In genomic region chr11:1762537-1763302, GRCh38 we compare ENCODE assay signal across 8 cellular contexts. TPM values are rescaled to one million over a fixed set of nuclear protein-coding genes. Genes with fewer than 3 reads are reported as not detected.
DNase-seq lines count a peak whose midpoint lies in the region; ATAC-seq and TF ChIP-seq lines count a peak whose summit lies in the region.

No MANE protein-coding gene starts in this region.

- peak overlapping the region; percentile 91 for H3K4me3 ChIP-seq in MM.1S (ENCODE audit: low read length)
- peak overlapping the region; percentile 91 to 93 for H3K4me3 ChIP-seq in body of pancreas
- H3K4me3 ChIP-seq in thymus (ENCODE audit: low read length), result peak overlapping the region; percentile 88

- H3K4me1 ChIP-seq in MM.1S (ENCODE audit: low read length), result 0 out of 2 replicates have a peak, but pooled peaks cover 5% of the 10 kb centered on the region
- H3K4me1 ChIP-seq in body of pancreas, result peaks cover 43% of the 10 kb centered on the region
- peaks cover 34% of the 10 kb centered on the region for H3K4me1 ChIP-seq in thymus (ENCODE audit: control insufficient read depth, insufficient read depth, low read length)

- no peaks in the 10 kb centered on the region for H3K27me3 Mint-ChIP-seq in Calu3 (ENCODE audit: unreplicated experiment)

- no peaks in the 10 kb centered on the region for H3F3A ChIP-seq in MM.1S (ENCODE audit: insufficient read depth, low read length)

- H3K9me3 ChIP-seq in MM.1S (replicated peaks; ENCODE audit: insufficient read depth, low read length), result no peaks in the 10 kb centered on the region
- H3K9me3 ChIP-seq in body of pancreas, result no peaks in the 10 kb centered on the region
- no peaks in the 10 kb centered on the region for H3K9me3 ChIP-seq in thymus (ENCODE audit: control insufficient read depth)

- H3K4me3 Mint-ChIP-seq in Calu3 (ENCODE audit: low read depth, unreplicated experiment), result peak overlapping the region; percentile 74

- DNase-seq in Calu3 (peak; percentile 87), MM.1S (no peak), body of pancreas (peak; percentile 88 to 95 (median 91)), left colon (peak; percentile 88 to 92), AG08396 (ENCODE audit: low spot score) (no peak), HPDE6-E6E7 (ENCODE audit: extremely low spot score) (no peak)

- H3K4me1 Mint-ChIP-seq in Calu3 (ENCODE audit: low read depth, unreplicated experiment), result peaks cover 18% of the 10 kb centered on the region

- ATAC-seq in body of pancreas, result peak; percentile 74
- ATAC-seq in left colon, result peak; percentile 78
- no peak for ATAC-seq in HG02759 (IDR thresholded peaks at IDR 0.05; ENCODE audit: unreplicated experiment)

- no peak for TF ChIP-seq CTCF in Calu3 (IDR thresholded peaks at IDR 0.05; ENCODE audit: unreplicated experiment)
- TF ChIP-seq CTCF in MM.1S (IDR thresholded peaks at IDR 0.05; ENCODE audit: low read length), result no peak
- TF ChIP-seq CTCF in body of pancreas (IDR thresholded peaks at IDR 0.05), result no peak

- H3K27me3 ChIP-seq in MM.1S (replicated peaks; ENCODE audit: insufficient read depth, low read length), result peaks cover 23% of the 10 kb centered on the region
- no peaks in the 10 kb centered on the region for H3K27me3 ChIP-seq in body of pancreas
- H3K27me3 ChIP-seq in thymus (ENCODE audit: control insufficient read depth, insufficient read depth), result no peaks in the 10 kb centered on the region

- peak; percentile 42 to 95 (median 93) for TF ChIP-seq POLR2A in body of pancreas (IDR thresholded peaks at IDR 0.05)

- CTCF ChIA-PET in Calu3 (lab: Charles Lee), result interaction anchor here (0.6 to 1.7 kb wide), 12 partner anchors 9 to 120 kb away, joined by 3 to 8 read pairs (median 4); partner anchors contain the start of gene SYT8

- H3K4me2 ChIP-seq in MM.1S (ENCODE audit: low read depth, low read length), result peak overlapping the region; percentile 96

- H3K27ac ChIP-seq in MM.1S (ENCODE audit: low read length), result no peak overlapping the region
- peak overlapping the region; percentile 74 to 94 (median 84) for H3K27ac ChIP-seq in body of pancreas
- H3K27ac ChIP-seq in thymus (ENCODE audit: low read depth), result peak overlapping the region; percentile 53

- no peaks in the 10 kb centered on the region for H4K20me1 ChIP-seq in MM.1S (ENCODE audit: insufficient read depth, low read length)

- H2AFZ ChIP-seq in MM.1S (ENCODE audit: low read length), result 0 out of 2 replicates have a peak overlapping the region, but pooled peaks have one; percentile 89

- H3K9me3 Mint-ChIP-seq in Calu3 (ENCODE audit: low read depth, unreplicated experiment), result no peaks in the 10 kb centered on the region

- peaks cover 49% of the 10 kb centered on the region for H3K36me3 Mint-ChIP-seq in Calu3 (ENCODE audit: insufficient read depth, unreplicated experiment)

- TSS peak; percentile 91 for BruUV-seq in Calu3 (replicated peaks; lab: Mats Ljungman, UMichigan)

- H3K36me3 ChIP-seq in MM.1S (replicated peaks; ENCODE audit: insufficient read depth, low read length) (no peaks in the 10 kb centered on the region), body of pancreas (replicated peaks in 1 of 2; ENCODE audit: insufficient read depth in 1 of 2, low read depth in 2 of 2) (peaks cover 3 to 11% of the 10 kb centered on the region in 2 donors), thymus (ENCODE audit: control insufficient read depth, insufficient read depth) (peaks cover 21% of the 10 kb centered on the region)

- H3K79me2 ChIP-seq in MM.1S (ENCODE audit: low read length), result peaks cover 18% of the 10 kb centered on the region

- peak overlapping the region; percentile 89 for H3K9ac ChIP-seq in MM.1S (ENCODE audit: low read length)

- intact Hi-C loops in Calu3 (cut with micrococcal nuclease; ENCODE audit: unreplicated experiment), result loop anchor here (5.0 kb wide), 1 partner anchor 70 kb away; the partner anchor contains the start of gene SYT8
- intact Hi-C loops in body of pancreas (cut with DNase I), result no loop called here
- intact Hi-C loops in left colon (cut with DNase I, micrococcal nuclease), result no loop called here

- whole genome bisulfite sequencing in body of pancreas, 2 donors, result 0 to 5% methylated on average over 1 to 16 of the region's 16 CpGs
- WGBS in thymus, result 54% methylated on average over 16 of the region's 16 CpGs

- peak overlapping the region; percentile 88 for H3K27ac Mint-ChIP-seq in Calu3 (ENCODE audit: unreplicated experiment)

- no peaks in the 10 kb centered on the region for H3K9me2 ChIP-seq in MM.1S (replicated peaks; ENCODE audit: insufficient read depth, low read length)

RNA-seq across cellular contexts. Expression of gene CTSD, which starts 1.0 kb away (rescaled TPM):
- total RNA-seq in Calu3 (2022) (531 and 685 TPM in 2 replicates), body of pancreas (100 to 1,000 TPM; 214 to 255 TPM), left colon (1,000 to 10,000 TPM; 1,016 to 1,279 TPM)
- 487 TPM for polyA plus RNA-seq in thymus

RNA-seq across cellular contexts. Expression of gene IFITM10, which starts 12.3 kb away (rescaled TPM):
- total RNA-seq in Calu3 (2022), result 3.3 and 8.1 TPM in 2 replicates
- under 1 TPM in 1 of 2 donors, not detected in 1; 0.26 TPM for total RNA-seq in body of pancreas
- total RNA-seq in left colon, result 1 to 10 TPM in 1 of 2 donors, under 1 TPM in 1; 0.87 to 1.7 TPM
- 0.80 TPM for polyA plus RNA-seq in thymus

Comparison
In these comparisons a context has a peak if more than half of its experiments do, and no peak if none do; other contexts are left out.
1. DNase-seq: peak in Calu3 (single experiment), body of pancreas (4 of 4) and left colon (2 of 2); none in MM.1S (single experiment), AG08396 (single experiment) and HPDE6-E6E7 (single experiment).
2. Peak in every context shown above with its lines, with median percentiles within 50 percentile points of each other: H3K4me3 ChIP-seq.